Comparison of ENCODE assay signal across 16 cellular contexts in genomic region chr20:10076126-10077080, GRCh38. TPM values are rescaled to one million over a fixed set of nuclear protein-coding genes. Genes with fewer than 3 reads are reported as not detected.
DNase-seq lines count a peak whose midpoint lies in the region; ATAC-seq and TF ChIP-seq lines count a peak whose summit lies in the region.
"Had no signal": no experiment of that assay in that cellular context is flagged by ENCODE, and none has a peak within 500 bp of the region (broad histone marks: within the 10 kb centered on the region; RNA-seq: fewer than 3 reads in every experiment).

No MANE protein-coding gene starts in this region.

- dilution Hi-C loops in mammary epithelial cell (cut with HindIII; ENCODE audit: low sequenced_read_pairs) = no loop called here

- intact Hi-C loops in heart right ventricle (cut with DNase I) (no loop called here), cardiac septum (cut with DNase I) (loop anchor here (2.0 kb wide), 1 partner anchor 60 kb away; no protein-coding TSS in a partner anchor), mammary epithelial cell (cut with micrococcal nuclease) (loop anchor here (5.0 kb wide), 1 partner anchor 39 kb away; no protein-coding TSS in a partner anchor)

- in situ Hi-C loops in mammary epithelial cell (cut with MboI; ENCODE audit: low sequenced_read_pairs in 2 of 2) = loop anchor here in 1 of 2 donors (25.0 kb wide), 2 partner anchors 286 to 361 kb away; partner anchors contain the start of genes MKKS and SLX4IP

- H3K4me1 ChIP-seq in heart right ventricle (peaks cover 0 to 41% (median 23%) of the 10 kb centered on the region in 9 donors), mammary epithelial cell (ENCODE audit: insufficient read depth, low read length) (peaks cover 69% of the 10 kb centered on the region), thymus (ENCODE audit: control insufficient read depth, insufficient read depth, low read length) (no peaks in the 10 kb centered on the region)
- H3K4me1 ChIP-seq: thyroid gland had no signal

- DNase-seq in heart right ventricle = no peak
- DNase-seq in cardiac septum (ENCODE audit: low spot score) = no peak
- DNase-seq in mammary epithelial cell = peak; percentile 37
- peak; percentile 31 for DNase-seq in kidney tubule cell (ENCODE audit: low spot score)
- DNase-seq in activated gamma-delta T cell treated with Interleukin-2 at 50 U/mL for 16 hours = no peak
- DNase-seq in HFFc6 = no peak
- DNase-seq in glomerular visceral epithelial cell (ENCODE audit: extremely low spot score) = no peak
- DNase-seq: activated effector memory CD4-positive, alpha-beta T cell treated with Interleukin-2 at 50 U/mL for 16 hours; cortex of kidney; NCI-H2081; thyroid gland had no signal

- CTCF ChIA-PET in mammary epithelial cell (lab: Charles Lee; ENCODE audit: low non-redundant PET) = interaction anchor here (0.6 to 0.7 kb wide), 2 partner anchors 9 to 10 kb away, joined by 3 to 19 read pairs; no protein-coding TSS in a partner anchor

- BruUV-seq in mammary epithelial cell (replicated peaks; lab: Mats Ljungman, UMichigan) = no TSS peak

- H3K27me3 ChIP-seq in heart right ventricle = peaks cover 0 to 10% (median 0%) of the 10 kb centered on the region in 7 donors
- H3K27me3 ChIP-seq in mammary epithelial cell (ENCODE audit: insufficient read depth, low read length) = no peaks in the 10 kb centered on the region
- H3K27me3 ChIP-seq in thymus (ENCODE audit: control insufficient read depth, insufficient read depth) = no peaks in the 10 kb centered on the region
- H3K27me3 ChIP-seq: thyroid gland had no signal

- no peak overlapping the region for H3K4me3 Mint-ChIP-seq in HFFc6
- H3K4me3 Mint-ChIP-seq: CD4-positive, CD25-positive, alpha-beta regulatory T cell; naive thymus-derived CD8-positive, alpha-beta T cell; WTC11 had no signal

- H3K4me3 ChIP-seq in heart right ventricle (no peak overlapping the region), mammary epithelial cell (replicated peaks in 1 of 3; ENCODE audit: insufficient read depth in 1 of 3, low read depth in 2 of 3, low read length in 3 of 3) (no peak overlapping the region), thymus (ENCODE audit: low read length) (no peak overlapping the region)
- H3K4me3 ChIP-seq: thyroid gland had no signal

- 63 to 68% methylated on average over 5 of the region's 5 CpGs for WGBS in heart right ventricle, 2 donors
- WGBS in mammary epithelial cell (ENCODE audit: low coverage, missing lambda C conversion rate) = 49% methylated on average over 5 of the region's 5 CpGs
- 61% methylated on average over 5 of the region's 5 CpGs for WGBS in thymus

- H3K9me3 Mint-ChIP-seq in HFFc6 = peaks cover 12% of the 10 kb centered on the region; the same call in 1 of the 2 replicates
- H3K9me3 Mint-ChIP-seq: naive thymus-derived CD8-positive, alpha-beta T cell had no signal

- H3K36me3 ChIP-seq in heart right ventricle = no peaks in the 10 kb centered on the region
- H3K36me3 ChIP-seq in mammary epithelial cell (ENCODE audit: insufficient read depth, low read length) = no peaks in the 10 kb centered on the region
- no peaks in the 10 kb centered on the region for H3K36me3 ChIP-seq in thymus (ENCODE audit: control insufficient read depth, insufficient read depth)
- H3K36me3 ChIP-seq: thyroid gland had no signal

- H3K27me3 Mint-ChIP-seq in HFFc6 (ENCODE audit: insufficient read depth) = no peaks in the 10 kb centered on the region; the same call in 1 of the 2 replicates
- H3K27me3 Mint-ChIP-seq: CD4-positive, CD25-positive, alpha-beta regulatory T cell had no signal

- H3K27ac ChIP-seq in heart right ventricle (peak overlapping the region in 8 of 10 donors; percentile 23 to 75 (median 64)), mammary epithelial cell (ENCODE audit: insufficient read depth, low read depth, low read length) (peak overlapping the region; percentile 36), thymus (ENCODE audit: low read depth) (peak overlapping the region; percentile 20)
- H3K27ac ChIP-seq: thyroid gland had no signal

- H3K9me3 ChIP-seq in heart right ventricle (no peaks in the 10 kb centered on the region), mammary epithelial cell (replicated peaks; ENCODE audit: insufficient read depth, low read length) (no peaks in the 10 kb centered on the region), thymus (ENCODE audit: control insufficient read depth) (no peaks in the 10 kb centered on the region)
- H3K9me3 ChIP-seq: thyroid gland had no signal

- H2AFZ ChIP-seq in mammary epithelial cell (ENCODE audit: low read depth, low read length) = peak overlapping the region; percentile 3

- peak overlapping the region; percentile 59 for H3K4me2 ChIP-seq in mammary epithelial cell (ENCODE audit: insufficient read depth, low read depth, low read length)

- no peak overlapping the region for H3K27ac Mint-ChIP-seq in HFFc6
- H3K27ac Mint-ChIP-seq: CD4-positive, CD25-positive, alpha-beta regulatory T cell; naive thymus-derived CD8-positive, alpha-beta T cell; WTC11 had no signal

- no peaks in the 10 kb centered on the region for H3K79me2 ChIP-seq in mammary epithelial cell (ENCODE audit: insufficient read depth, low read length)

- no peaks in the 10 kb centered on the region for H4K20me1 ChIP-seq in mammary epithelial cell (ENCODE audit: insufficient read depth, low read length)

- H3K9ac ChIP-seq in mammary epithelial cell (ENCODE audit: insufficient read depth, low read length) = no peak overlapping the region

- peak in 7 of 8 donors; percentile 23 to 74 (median 61) for ATAC-seq in heart right ventricle
- ATAC-seq: naive thymus-derived CD8-positive, alpha-beta T cell; Panc1 had no signal

- peaks cover 22% of the 10 kb centered on the region for H3K4me1 Mint-ChIP-seq in HFFc6 (ENCODE audit: low read depth)
- H3K4me1 Mint-ChIP-seq: CD4-positive, CD25-positive, alpha-beta regulatory T cell; naive thymus-derived CD8-positive, alpha-beta T cell; WTC11 had no signal

- TF ChIP-seq CTCF in heart right ventricle (IDR thresholded peaks at IDR 0.05) (no peak), mammary epithelial cell (conservative IDR thresholded peaks at IDR 0.05 in 1 of 2, IDR thresholded peaks at IDR 0.05 in 1 of 2; ENCODE audit: extremely low read depth in 1 of 2, insufficient read depth in 1 of 2, low read depth in 1 of 2, low read length in 2 of 2) (no peak), HFFc6 (IDR thresholded peaks at IDR 0.05) (no peak)

- H3K36me3 Mint-ChIP-seq in HFFc6 (ENCODE audit: low read depth) = no peaks in the 10 kb centered on the region
- H3K36me3 Mint-ChIP-seq: CD4-positive, CD25-positive, alpha-beta regulatory T cell; naive thymus-derived CD8-positive, alpha-beta T cell; WTC11 had no signal

RNA-seq across cellular contexts. Expression of gene ANKEF1, which starts 41.6 kb away (rescaled TPM):
- total RNA-seq in heart right ventricle = 1 to 10 TPM; 1.2 to 2.1 (median 1.6) TPM
- under 1 TPM; 0.37 to 0.45 TPM for polyA plus RNA-seq in heart right ventricle
- 1.3 TPM for total RNA-seq in cardiac septum
- total RNA-seq in mammary epithelial cell = 1 to 10 TPM; 4.8 to 7.2 TPM
- 4.4 TPM for polyA plus RNA-seq in mammary epithelial cell
- polyA minus RNA-seq in mammary epithelial cell = 3.4 TPM
- polyA plus RNA-seq in thymus = 3.2 TPM
- total RNA-seq in HFFc6 (2021; fragmentation: NEBNext Ultra II Directional; extraction: Animal tissue kit (Norgen Biotek cat#: 25700)) = not detected

Comparison
In these comparisons a context has a peak if more than half of its experiments do, and no peak if none do; other contexts are left out.
1. intact Hi-C loops: an anchor here in cardiac septum (2.0 kb wide) and mammary epithelial cell (5.0 kb wide); none called in heart right ventricle.
2. DNase-seq: peak in mammary epithelial cell (single experiment) and kidney tubule cell (single experiment); none in heart right ventricle (0 of 2), cardiac septum (single experiment), activated gamma-delta T cell treated with Interleukin-2 at 50 U/mL for 16 hours (single experiment), HFFc6 (single experiment) and glomerular visceral epithelial cell (single experiment).
3. Peak in every context shown above with its lines, with median percentiles within 50 percentile points of each other: H3K27ac ChIP-seq.